In the genomic region with DNA sequence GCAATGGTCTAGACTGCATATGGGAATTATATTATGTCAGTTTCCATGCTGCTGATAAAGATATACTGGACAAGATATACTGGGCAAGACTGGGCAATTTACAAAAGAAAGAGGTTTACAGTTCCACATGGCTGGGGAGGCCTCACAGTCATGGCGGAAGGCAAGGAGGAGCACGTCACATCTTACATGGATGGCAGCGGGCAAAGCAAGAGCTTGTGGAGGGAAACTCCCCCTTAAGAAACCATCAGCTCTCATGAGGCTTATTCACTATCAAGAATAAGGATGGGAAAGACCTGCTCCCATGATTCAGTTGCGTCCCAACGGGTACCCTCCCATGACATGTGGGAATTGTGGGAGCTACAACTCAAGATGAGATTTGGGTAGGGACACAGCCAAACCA, we compare ENCODE assay signal across 30 cellular contexts.
"Had no signal": no experiment of that assay in that cellular context is flagged by ENCODE, and none has a peak within 500 bp of the region (broad histone marks: within the 10 kb centered on the region; RNA-seq: fewer than 3 reads in every experiment).

No MANE protein-coding gene starts in this region.

- ATAC-seq: left colon; left lung; lower lobe of right lung; pancreas; right cardiac atrium; stimulated activated memory B cell treated with anti-CD40 and anti-IgM and Interleukin-4, amounts not matched to agents 10 μg/mL and 1 μg/mL and 100 μg/mL, for 72 hours; stimulated activated naive CD8-positive, alpha-beta T cell treated with anti-CD3 and anti-CD28 coated beads, Interleukin-15, amount 100 ng/mL, for 72 hours had no signal

- H3K9me3 ChIP-seq: left lung, lower lobe of right lung, pancreas, prostate gland, sigmoid colon, testis, thyroid gland, vagina had no signal

- FAIRE-seq: islet of Langerhans, kidney, pancreas, small intestine had no signal

- H3K4me3 ChIP-seq: left lung, lower lobe of right lung, pancreas, prostate gland, sigmoid colon, testis, thyroid gland, vagina had no signal

- H3K27me3 ChIP-seq: left lung, pancreas, sigmoid colon, testis, thyroid gland, vagina had no signal

- DNase-seq: hypothalamus; immature natural killer cell; kidney; left colon; left lung; lower lobe of right lung; mammary epithelial cell; mesenchymal stem cell; naive thymus-derived CD8-positive, alpha-beta T cell; nucleus accumbens; pancreas; posterior cingulate gyrus; retina; right cardiac atrium; sigmoid colon; small intestine; stimulated activated CD4-positive, alpha-beta T cell treated with anti-CD3 and anti-CD28 coated beads, Interleukin-1b, Interleukin-23, amount 100 ng/mL, for 48 hours; stimulated activated CD4-positive, alpha-beta T cell treated with anti-CD3 and anti-CD28 coated beads, Interleukin-2, amount 100 ng/mL, for 48 hours; stimulated activated CD4-positive, alpha-beta T cell treated with anti-CD3 and anti-CD28 coated beads, Interleukin-4, amount 100 ng/mL, for 4 hours; stimulated activated CD8-positive, alpha-beta memory T cell treated with anti-CD3 and anti-CD28 coated beads, Interleukin-4, amount 100 ng/mL, for 48 hours; stimulated activated naive CD4-positive, alpha-beta T cell treated with Interleukin-2 at 50 U/mL for 16 hours; stimulated activated naive CD8-positive, alpha-beta T cell treated with anti-CD3 and anti-CD28 coated beads, Interleukin-15, amount 100 ng/mL, for 72 hours; substantia nigra; testis; thyroid gland; trophoblast cell had no signal

- H3K4me1 ChIP-seq: left lung, lower lobe of right lung, prostate gland, testis, thyroid gland, vagina had no signal

- H3K27ac ChIP-seq: left lung, lower lobe of right lung, pancreas, prostate gland, testis, thyroid gland, vagina had no signal
